8 cellular contexts compared by ENCODE assay signal in genomic region chr6:16130437-16130891, GRCh38. TPM values are rescaled to one million over a fixed set of nuclear protein-coding genes. Genes with fewer than 3 reads are reported as not detected.
A peak's percentile ranks its signal among the peaks of the same experiment; 100 is the strongest.
DNase-seq lines count a peak whose midpoint lies in the region; ATAC-seq and TF ChIP-seq lines count a peak whose summit lies in the region.

No MANE protein-coding gene starts in this region.

- H3K4me3 ChIP-seq in SK-N-SH (ENCODE audit: low read depth in 2 of 2, low read length in 1 of 2) (peak overlapping the region; percentile 67 to 89), esophagus (ENCODE audit: low read depth in 1 of 2, low read length in 2 of 2) (peak overlapping the region; percentile 83 to 100), trophoblast cell (ENCODE audit: low read depth, low read length) (peak overlapping the region; percentile 1)

- peak overlapping the region; percentile 50 to 74; a peak in 3 of 4 replicates for H3K27ac ChIP-seq in SK-N-SH (ENCODE audit: low read depth in 2 of 2, low read length in 1 of 2)
- H3K27ac ChIP-seq in RWPE1, result no peak overlapping the region
- H3K27ac ChIP-seq in esophagus (ENCODE audit: low read depth in 2 of 2, low read length in 1 of 2), result peak overlapping the region; percentile 93 to 94
- peak overlapping the region; percentile 77 for H3K27ac ChIP-seq in trophoblast cell (ENCODE audit: low read depth, low read length)

- H3K14ac ChIP-seq in trophoblast cell (ENCODE audit: low read length), result no peak overlapping the region

- DNase-seq in SK-N-SH, result no peak
- DNase-seq in RWPE1 (ENCODE audit: low spot score), result peak; percentile 11
- DNase-seq in trophoblast cell, result peak; percentile 95 to 99
- no peak for DNase-seq in T1000 (lab: John Stamatoyannopoulos, UW)

- peak overlapping the region; percentile 73 for H2BK5ac ChIP-seq in trophoblast cell (ENCODE audit: low read depth, low read length, poor library complexity)

- no peak overlapping the region for H4K91ac ChIP-seq in trophoblast cell (ENCODE audit: low read depth, low read length)

- H2BK120ac ChIP-seq in trophoblast cell (ENCODE audit: insufficient read depth, low read length, poor library complexity), result no peak overlapping the region

- POLR2A ChIA-PET in SK-N-SH (lab: Yijun Ruan, JAX) (interaction anchor here (0.8 kb wide), 1 partner anchor 250 kb away, joined by 4 read pairs; no protein-coding TSS in a partner anchor), RWPE1 (lab: Yijun Ruan, JAX; ENCODE audit: low non-redundant PET) (no interaction called here)

- TF ChIP-seq EP300 in SK-N-SH (IDR thresholded peaks at IDR 0.05; ENCODE audit: borderline replicate concordance in 1 of 2, low read depth in 1 of 2, low read length in 1 of 2), result no peak

- 0 out of 2 replicates have a peak overlapping the region, but pooled peaks have one; percentile 25 for H2AFZ ChIP-seq in SK-N-SH (ENCODE audit: low read depth)
- no peak overlapping the region for H2AFZ ChIP-seq in trophoblast cell (ENCODE audit: insufficient read depth, low read length, poor library complexity)

- no peak overlapping the region for H3K4ac ChIP-seq in trophoblast cell (ENCODE audit: low read depth, low read length)

- H3K27me3 ChIP-seq in SK-N-SH (ENCODE audit: insufficient read depth), result peaks cover 15% of the 10 kb centered on the region
- no peaks in the 10 kb centered on the region for H3K27me3 ChIP-seq in esophagus (ENCODE audit: control insufficient read depth in 1 of 2, insufficient read depth in 2 of 2, low read length in 2 of 2)
- no peaks in the 10 kb centered on the region for H3K27me3 ChIP-seq in trophoblast cell (ENCODE audit: insufficient read depth, low read length)

- H2AK5ac ChIP-seq in trophoblast cell (ENCODE audit: low read length), result no peak overlapping the region

- 63% methylated on average over 8 of the region's 8 CpGs for WGBS in SK-N-SH (ENCODE audit: low lambda C conversion rate)
- 7 to 13% methylated on average over 8 of the region's 8 CpGs for WGBS in esophagus, 2 donors
- no CpG with 5 or more reads among the region's 8 CpGs for WGBS in trophoblast cell (ENCODE audit: extremely low coverage, insufficient coverage, insufficient read length)

- H3K4me2 ChIP-seq in SK-N-SH (peak overlapping the region; percentile 98), trophoblast cell (ENCODE audit: low read length) (peak overlapping the region; percentile 82)

- H3K18ac ChIP-seq in trophoblast cell (ENCODE audit: low read length), result no peak overlapping the region

- H3F3A ChIP-seq in SK-N-SH (replicated peaks; ENCODE audit: insufficient read depth), result peaks cover 26% of the 10 kb centered on the region

- H3K4me1 ChIP-seq in SK-N-SH (ENCODE audit: control insufficient read depth in 1 of 2, insufficient read depth in 2 of 2, low read depth in 1 of 2, low read length in 1 of 2), result peaks cover 29 to 34% of the 10 kb centered on the region in 2 experiments; a peak in 3 of 4 replicates
- H3K4me1 ChIP-seq in esophagus (ENCODE audit: control insufficient read depth in 2 of 2, insufficient read depth in 2 of 2, low read length in 1 of 2), result no peaks in the 10 kb centered on the region
- peaks cover 0 to 2% of the 10 kb centered on the region in 2 experiments for H3K4me1 ChIP-seq in trophoblast cell (ENCODE audit: control insufficient read depth in 1 of 2, insufficient read depth in 2 of 2, low read length in 2 of 2)

- H3K36me3 ChIP-seq in SK-N-SH (replicated peaks in 1 of 2; ENCODE audit: control insufficient read depth in 1 of 2, insufficient read depth in 2 of 2, low read length in 1 of 2) (peaks cover 0 to 6% of the 10 kb centered on the region in 2 experiments), esophagus (ENCODE audit: control insufficient read depth in 2 of 2, insufficient read depth in 2 of 2, low read length in 1 of 2) (no peaks in the 10 kb centered on the region), trophoblast cell (ENCODE audit: control insufficient read depth in 1 of 2, insufficient read depth in 2 of 2, low read length in 2 of 2) (peaks cover 0 to 3% of the 10 kb centered on the region in 2 experiments)

- no peak overlapping the region for H4K8ac ChIP-seq in trophoblast cell (ENCODE audit: low read depth, low read length)

- TF ChIP-seq RAD21 in SK-N-SH (IDR thresholded peaks at IDR 0.05; ENCODE audit: low read length), result no peak

- H4K12ac ChIP-seq in trophoblast cell (ENCODE audit: low read depth, low read length), result no peak overlapping the region

- H4K20me1 ChIP-seq in SK-N-SH (ENCODE audit: insufficient read depth), result no peaks in the 10 kb centered on the region

- no peak overlapping the region for H3K9ac ChIP-seq in SK-N-SH
- no peak overlapping the region for H3K9ac ChIP-seq in trophoblast cell (ENCODE audit: low read length)

- no peak overlapping the region for H2BK12ac ChIP-seq in trophoblast cell (ENCODE audit: low read length)

- peaks cover 14% of the 10 kb centered on the region for H3K79me1 ChIP-seq in trophoblast cell (ENCODE audit: low read length)

- ATAC-seq in SK-N-SH treated with all-trans-retinoic acid at 6 μM for 48 hours (no peak), HG03432 (IDR thresholded peaks at IDR 0.05; ENCODE audit: unreplicated experiment) (no peak), HG02870 (IDR thresholded peaks at IDR 0.05; ENCODE audit: unreplicated experiment) (no peak)

- H3K9me3 ChIP-seq in SK-N-SH (no peaks in the 10 kb centered on the region), esophagus (ENCODE audit: control insufficient read depth in 2 of 2, insufficient read depth in 1 of 2, low read depth in 1 of 2, low read length in 1 of 2) (no peaks in the 10 kb centered on the region), trophoblast cell (ENCODE audit: insufficient read depth, low read depth, low read length) (no peaks in the 10 kb centered on the region)

- H3K9me2 ChIP-seq in SK-N-SH, result no peaks in the 10 kb centered on the region

- no peak for TF ChIP-seq CTCF in SK-N-SH (IDR thresholded peaks at IDR 0.05)
- TF ChIP-seq CTCF in RWPE1 (conservative IDR thresholded peaks at IDR 0.05; ENCODE audit: low read depth), result no peak

- H3K79me2 ChIP-seq in SK-N-SH (ENCODE audit: insufficient read depth), result no peaks in the 10 kb centered on the region
- peaks cover 15% of the 10 kb centered on the region for H3K79me2 ChIP-seq in trophoblast cell (ENCODE audit: control insufficient read depth, insufficient read depth, low read length, poor library complexity)

- H3K23ac ChIP-seq in trophoblast cell (ENCODE audit: low read length), result no peak overlapping the region

- CTCF ChIA-PET in SK-N-SH (lab: Yijun Ruan, JAX) (interaction anchor here (0.7 to 5.1 kb wide), 12 partner anchors 12 to 510 kb away, joined by 3 to 57 read pairs (median 6); no protein-coding TSS in a partner anchor), RWPE1 (lab: Yijun Ruan, JAX) (interaction anchor here (0.7 to 1.1 kb wide), 2 partner anchors 52 to 229 kb away, joined by 3 to 4 read pairs; no protein-coding TSS in a partner anchor)

TF ChIP-seq in SK-N-SH, 30 proteins besides CTCF, POLR2A, EP300 and RAD21 (continues in another document):
- TF ChIP-seq MXI1 (IDR thresholded peaks at IDR 0.05; ENCODE audit: low read depth, low read length), result no peak
- TF ChIP-seq MAX (IDR thresholded peaks at IDR 0.05; ENCODE audit: low read depth), result no peak
- TF ChIP-seq SIN3A (IDR thresholded peaks at IDR 0.05; ENCODE audit: borderline replicate concordance, low read depth, low read length), result no peak
- no peak for TF ChIP-seq RFX5 (IDR thresholded peaks at IDR 0.05; ENCODE audit: low read length)
- no peak for TF ChIP-seq EZH2phosphoT487 (IDR thresholded peaks at IDR 0.05; ENCODE audit: borderline replicate concordance, low read depth)
- no peak for TF ChIP-seq JUND (IDR thresholded peaks at IDR 0.05)
- TF ChIP-seq MEF2A (IDR thresholded peaks at IDR 0.05; ENCODE audit: borderline replicate concordance, low read depth), result no peak
- TF ChIP-seq, protein P1, sequence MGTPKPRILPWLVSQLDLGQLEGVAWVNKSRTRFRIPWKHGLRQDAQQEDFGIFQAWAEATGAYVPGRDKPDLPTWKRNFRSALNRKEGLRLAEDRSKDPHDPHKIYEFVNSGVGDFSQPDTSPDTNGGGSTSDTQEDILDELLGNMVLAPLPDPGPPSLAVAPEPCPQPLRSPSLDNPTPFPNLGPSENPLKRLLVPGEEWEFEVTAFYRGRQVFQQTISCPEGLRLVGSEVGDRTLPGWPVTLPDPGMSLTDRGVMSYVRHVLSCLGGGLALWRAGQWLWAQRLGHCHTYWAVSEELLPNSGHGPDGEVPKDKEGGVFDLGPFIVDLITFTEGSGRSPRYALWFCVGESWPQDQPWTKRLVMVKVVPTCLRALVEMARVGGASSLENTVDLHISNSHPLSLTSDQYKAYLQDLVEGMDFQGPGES (IDR thresholded peaks at IDR 0.05; ENCODE audit: low read depth, low read length), result no peak

TF ChIP-seq in SK-N-SH treated with all-trans-retinoic acid at 6 μM for 48 hours, 23 proteins besides CTCF, POLR2A, EP300 and RAD21 (continues in another document):
- TF ChIP-seq ZFP30 (CRISPR knock-in tag; IDR thresholded peaks at IDR 0.05) (no peak), ISL1 (CRISPR knock-in tag; IDR thresholded peaks at IDR 0.05) (no peak), OSR1 (CRISPR knock-in tag; IDR thresholded peaks at IDR 0.05) (no peak), POU6F1 (CRISPR knock-in tag; IDR thresholded peaks at IDR 0.05; ENCODE audit: borderline replicate concordance, low read depth) (no peak), CSDC2 (CRISPR knock-in tag; IDR thresholded peaks at IDR 0.05) (no peak)

RNA-seq across cellular contexts. Expression of gene MYLIP, which starts 1.6 kb away (rescaled TPM):
- 3.1 and 3.8 TPM in 2 replicates for polyA plus RNA-seq in SK-N-SH (2012; rRNA removed)
- 3.4 TPM in 2 replicates for polyA plus RNA-seq in SK-N-SH (2012; cell fraction: cytosol; rRNA removed)
- 6.3 and 7.0 TPM in 2 replicates for polyA plus RNA-seq in SK-N-SH (2012; cell fraction: nucleus; rRNA removed)
- 10 to 100 TPM in 1 of 2 donors, 1 to 10 TPM in 1; 7.2 to 11.6 TPM for polyA plus RNA-seq in esophagus
- polyA plus RNA-seq in trophoblast cell (2013), result 29.7 and 30.4 TPM in 2 replicates

Comparison
In these comparisons a context has a peak if more than half of its experiments do, and no peak if none do; other contexts are left out.
1. DNase-seq: peak in RWPE1 (single experiment) and trophoblast cell (2 of 2); none in SK-N-SH (single experiment) and T1000 (single experiment).
2. H3K4me3 ChIP-seq: peak in every context shown above with its lines; median percentile 92 in esophagus; 78 in SK-N-SH; 1 in trophoblast cell.